Comparison of ENCODE assay signal across 10 cellular contexts in the genomic region with DNA sequence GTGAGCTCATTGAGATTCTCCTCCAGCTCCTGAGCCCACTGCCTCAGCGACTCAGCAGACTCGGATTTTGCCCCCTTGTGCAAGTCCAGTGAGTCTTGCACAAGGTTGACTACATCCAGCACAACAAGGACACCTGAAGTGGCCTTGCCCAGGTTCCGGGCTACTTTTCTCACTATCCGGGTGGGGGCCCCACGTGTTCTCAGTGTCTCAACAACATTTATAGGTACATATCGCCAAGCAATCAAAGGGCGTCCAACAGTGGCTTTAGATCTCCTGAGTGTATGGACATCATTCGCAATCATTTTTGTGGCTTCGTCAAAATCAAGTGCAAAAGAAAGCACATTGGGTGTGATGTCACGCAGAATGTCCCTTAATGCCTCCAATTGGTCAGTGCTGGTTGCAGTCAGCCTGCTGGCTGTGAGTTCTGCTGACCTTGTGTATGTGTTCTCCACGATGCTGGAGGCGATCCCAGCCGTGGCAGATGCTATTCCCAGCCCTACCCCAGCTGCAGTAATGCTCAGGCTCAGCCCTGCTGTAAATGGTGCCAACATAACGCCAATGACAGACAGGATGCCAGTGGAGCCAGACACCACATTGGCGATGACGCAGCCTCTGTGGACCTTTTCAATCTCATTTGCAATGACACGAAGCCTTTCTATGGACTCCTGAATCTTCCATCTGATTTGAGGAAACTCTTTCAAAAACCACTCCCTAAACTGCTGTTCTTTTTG.
A peak's percentile ranks its signal among the peaks of the same experiment; 100 is the strongest.
DNase-seq lines count a peak whose midpoint lies in the region; ATAC-seq and TF ChIP-seq lines count a peak whose summit lies in the region.
"Had no signal": no experiment of that assay in that cellular context is flagged by ENCODE, and none has a peak within 500 bp of the region (broad histone marks: within the 10 kb centered on the region; RNA-seq: fewer than 3 reads in every experiment).

No MANE protein-coding gene starts in this region.

- DNase-seq in AG09309 (ENCODE audit: low read depth) (peak; percentile 29), head of caudate nucleus (peak; percentile 59 to 95 (median 88)), nucleus accumbens (lab: John Stamatoyannopoulos, UW) (peak in 53 of 56 donors; percentile 4 to 94 (median 79)), T-helper 9 cell (no peak), germinal center (ENCODE audit: low spot score) (no peak), HPDE6-E6E7 (ENCODE audit: extremely low spot score) (no peak)
- DNase-seq: activated T-cell treated with anti-CD3 and anti-CD28 coated beads, Interleukin-2, amount 50 U/mL, for 48 hours; NCI-H1417 had no signal

- H3K27ac ChIP-seq in angular gyrus (ENCODE audit: low read depth, low read length): peak overlapping the region; percentile 29

- no peak for TF ChIP-seq CTCF in AG09309 (IDR thresholded peaks at IDR 0.05; ENCODE audit: control insufficient read depth, insufficient read depth, low read depth, low read length, missing control alignments)

- intact Hi-C loops in head of caudate nucleus (cut with DNase I): no loop called here

- no peak for ATAC-seq in GM21786 (IDR thresholded peaks at IDR 0.05; ENCODE audit: unreplicated experiment)

- no peak overlapping the region for H3K4me3 ChIP-seq in AG09309 (ENCODE audit: control insufficient read depth, low read depth, low read length)

Comparison
In these comparisons a context has a peak if more than half of its experiments do, and no peak if none do; other contexts are left out.
1. DNase-seq: peak in AG09309 (single experiment), head of caudate nucleus (42 of 42) and nucleus accumbens (53 of 56); none in T-helper 9 cell (single experiment), germinal center (single experiment) and HPDE6-E6E7 (single experiment).